ENCODE assay signal across 27 cellular contexts in the genomic region with DNA sequence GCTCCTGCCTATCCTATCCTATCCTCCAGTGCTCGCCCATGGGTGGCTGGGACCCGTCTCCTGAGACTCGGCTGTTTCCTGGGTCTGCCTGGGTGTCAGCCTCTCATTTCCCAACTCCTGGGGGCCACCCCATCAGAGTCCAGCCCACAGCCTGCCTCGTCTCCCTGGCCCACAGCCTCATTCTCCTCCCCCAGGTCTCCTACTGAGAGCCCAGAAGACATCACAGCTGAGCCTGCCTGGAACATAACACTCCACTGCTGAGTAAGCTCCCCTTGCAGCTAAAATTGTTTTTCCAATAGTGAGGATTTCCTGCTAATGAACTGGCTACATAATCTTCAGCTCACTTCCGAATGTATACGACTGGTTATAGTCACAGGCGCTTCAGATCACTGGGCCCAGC.
DNase-seq lines count a peak whose midpoint lies in the region; ATAC-seq, FAIRE-seq and TF ChIP-seq lines count a peak whose summit lies in the region.
"Had no signal": no experiment of that assay in that cellular context is flagged by ENCODE, and none has a peak within 500 bp of the region (broad histone marks: within the 10 kb centered on the region; RNA-seq: fewer than 3 reads in every experiment).

No MANE protein-coding gene starts in this region.

- no peaks in the 10 kb centered on the region for H3K36me3 Mint-ChIP-seq in chondrocyte (ENCODE audit: low read depth)
- H3K36me3 Mint-ChIP-seq in nephron progenitor cell (ENCODE audit: low read depth): no peaks in the 10 kb centered on the region
- H3K36me3 Mint-ChIP-seq in activated T-helper 17 cell treated with anti-CD3 and anti-CD28 coated beads, Interleukin-2, amount 50 U/mL, for 72 hours (ENCODE audit: low read depth): no peaks in the 10 kb centered on the region
- H3K36me3 Mint-ChIP-seq: activated CD4-positive, alpha-beta memory T cell treated with anti-CD3 and anti-CD28 coated beads for 36 hours; brain; natural killer cell treated with Interleukin-12 subunit alpha and Interleukin-12 subunit beta and Interleukin-15 and Interleukin-18, amount 100 ng/mL, for 72 hours; T-cell had no signal

- H3K27ac ChIP-seq in substantia nigra (ENCODE audit: low read depth, low read length, poor library complexity, severe bottlenecking): peak overlapping the region; percentile 63
- H3K27ac ChIP-seq: foreskin keratinocyte, left ventricle myocardium inferior, sigmoid colon, tibial artery had no signal

- no peaks in the 10 kb centered on the region for H3K27me3 Mint-ChIP-seq in chondrocyte (ENCODE audit: low read depth)
- peaks cover 3% of the 10 kb centered on the region for H3K27me3 Mint-ChIP-seq in nephron progenitor cell (ENCODE audit: low read depth, poor library complexity)
- H3K27me3 Mint-ChIP-seq in activated T-helper 17 cell treated with anti-CD3 and anti-CD28 coated beads, Interleukin-2, amount 50 U/mL, for 72 hours: no peaks in the 10 kb centered on the region
- H3K27me3 Mint-ChIP-seq: activated CD4-positive, alpha-beta memory T cell treated with anti-CD3 and anti-CD28 coated beads for 36 hours; brain; natural killer cell treated with Interleukin-12 subunit alpha and Interleukin-12 subunit beta and Interleukin-15 and Interleukin-18, amount 100 ng/mL, for 72 hours; stimulated activated naive CD8-positive, alpha-beta T cell treated with anti-CD3 and anti-CD28 coated beads, Interleukin-15, amount 100 ng/mL, for 72 hours; T-cell had no signal

- TF ChIP-seq CTCF in chondrocyte (IDR thresholded peaks at IDR 0.05) (no peak), nephron progenitor cell (IDR thresholded peaks at IDR 0.05) (no peak)

- ATAC-seq in activated T-helper 17 cell treated with anti-CD3 and anti-CD28 coated beads, Interleukin-2, amount 50 U/mL, for 72 hours (replicated peaks): no peak
- ATAC-seq: activated CD4-positive, CD25-positive, alpha-beta regulatory T cell treated with anti-CD3 and anti-CD28 coated beads, Interleukin-2, amount 50 U/mL, for 24 hours; foreskin keratinocyte; K562; natural killer cell treated with Interleukin-12 subunit alpha and Interleukin-12 subunit beta and Interleukin-15 and Interleukin-18, amount 100 ng/mL, for 72 hours; Panc1; stimulated activated naive CD8-positive, alpha-beta T cell treated with anti-CD3 and anti-CD28 coated beads, Interleukin-15, amount 100 ng/mL, for 72 hours; T-cell had no signal

- no peak for FAIRE-seq in HTR-8/SVneo (lab: Jason Lieb, UNC)
- FAIRE-seq: D721Med, endometrium, K562 had no signal

- H3K9me3 Mint-ChIP-seq in chondrocyte (ENCODE audit: low read depth) (no peaks in the 10 kb centered on the region), nephron progenitor cell (no peaks in the 10 kb centered on the region)
- H3K9me3 Mint-ChIP-seq in activated T-helper 17 cell treated with anti-CD3 and anti-CD28 coated beads, Interleukin-2, amount 50 U/mL, for 72 hours: no peaks in the 10 kb centered on the region
- H3K9me3 Mint-ChIP-seq: activated CD4-positive, alpha-beta memory T cell treated with anti-CD3 and anti-CD28 coated beads for 36 hours; brain; natural killer cell treated with Interleukin-12 subunit alpha and Interleukin-12 subunit beta and Interleukin-15 and Interleukin-18, amount 100 ng/mL, for 72 hours; stimulated activated naive CD8-positive, alpha-beta T cell treated with anti-CD3 and anti-CD28 coated beads, Interleukin-15, amount 100 ng/mL, for 72 hours; T-cell had no signal

- H3K4me1 Mint-ChIP-seq in chondrocyte (ENCODE audit: low read depth): peaks cover 30% of the 10 kb centered on the region
- peaks cover 26% of the 10 kb centered on the region for H3K4me1 Mint-ChIP-seq in nephron progenitor cell
- H3K4me1 Mint-ChIP-seq in activated T-helper 17 cell treated with anti-CD3 and anti-CD28 coated beads, Interleukin-2, amount 50 U/mL, for 72 hours: no peaks in the 10 kb centered on the region
- H3K4me1 Mint-ChIP-seq: T-cell had no signal

- DNase-seq in NCI-H69 (lab: John Stamatoyannopoulos, UW): peak; percentile 10
- DNase-seq in chondrocyte (ENCODE audit: low spot score): no peak
- peak; percentile 69 for DNase-seq in iris pigment epithelial cell (ENCODE audit: low read depth)
- no peak for DNase-seq in substantia nigra (lab: John Stamatoyannopoulos, UW)
- DNase-seq in nephron progenitor cell: no peak
- no peak for DNase-seq in HTR-8/SVneo (ENCODE audit: insufficient read length, low spot score)
- DNase-seq: activated CD4-positive, alpha-beta memory T cell treated with anti-CD3 and anti-CD28 coated beads for 36 hours; activated effector memory CD4-positive, alpha-beta T cell treated with Interleukin-2 at 50 U/mL for 16 hours; cortex of kidney; foreskin keratinocyte; left ventricle myocardium inferior; NCI-H1436; NCI-H524; NK-92 treated with Interleukin-12 subunit alpha and Interleukin-12 subunit beta, amount 100 ng/mL, for 24 hours; SIG-M5; sigmoid colon; stimulated activated naive CD8-positive, alpha-beta T cell treated with anti-CD3 and anti-CD28 coated beads, Interleukin-15, amount 100 ng/mL, for 72 hours; T-cell; tibial artery had no signal

- H3K27ac Mint-ChIP-seq in chondrocyte (ENCODE audit: unreplicated experiment) (peak overlapping the region; percentile 72), nephron progenitor cell (no peak overlapping the region)
- H3K27ac Mint-ChIP-seq in activated T-helper 17 cell treated with anti-CD3 and anti-CD28 coated beads, Interleukin-2, amount 50 U/mL, for 72 hours: no peak overlapping the region
- H3K27ac Mint-ChIP-seq: activated CD4-positive, alpha-beta memory T cell treated with anti-CD3 and anti-CD28 coated beads for 36 hours; natural killer cell treated with Interleukin-12 subunit alpha and Interleukin-12 subunit beta and Interleukin-15 and Interleukin-18, amount 100 ng/mL, for 72 hours; stimulated activated naive CD8-positive, alpha-beta T cell treated with anti-CD3 and anti-CD28 coated beads, Interleukin-15, amount 100 ng/mL, for 72 hours; T-cell had no signal

- H3K4me3 Mint-ChIP-seq in chondrocyte (ENCODE audit: unreplicated experiment) (no peak overlapping the region), nephron progenitor cell (no peak overlapping the region)
- no peak overlapping the region for H3K4me3 Mint-ChIP-seq in activated T-helper 17 cell treated with anti-CD3 and anti-CD28 coated beads, Interleukin-2, amount 50 U/mL, for 72 hours
- H3K4me3 Mint-ChIP-seq: activated CD4-positive, alpha-beta memory T cell treated with anti-CD3 and anti-CD28 coated beads for 36 hours; brain; natural killer cell treated with Interleukin-12 subunit alpha and Interleukin-12 subunit beta and Interleukin-15 and Interleukin-18, amount 100 ng/mL, for 72 hours; stimulated activated naive CD8-positive, alpha-beta T cell treated with anti-CD3 and anti-CD28 coated beads, Interleukin-15, amount 100 ng/mL, for 72 hours; T-cell had no signal

Comparison
In these comparisons a context has a peak if more than half of its experiments do, and no peak if none do; other contexts are left out.
1. DNase-seq: peak in NCI-H69 (single experiment) and iris pigment epithelial cell (single experiment); none in chondrocyte (single experiment), substantia nigra (0 of 49), nephron progenitor cell (single experiment) and HTR-8/SVneo (single experiment).